Comparison of ENCODE assay signal across 1 cellular context in genomic region chr7:107017965-107018714, GRCh38.
TF ChIP-seq lines count a peak whose summit lies in the region.

No MANE protein-coding gene starts in this region.

TF ChIP-seq in K562, 482 proteins besides CTCF, POLR2A, EP300 and RAD21 (continued from another document and continues in another):
- no peak for TF ChIP-seq ZNF398 (CRISPR knock-in tag; IDR thresholded peaks at IDR 0.05)
- TF ChIP-seq CEBPZ (IDR thresholded peaks at IDR 0.05; ENCODE audit: borderline replicate concordance, low read depth, low read length) = no peak
- no peak; the same call in 1 of the 2 replicates for TF ChIP-seq JUN (IDR thresholded peaks at IDR 0.05; ENCODE audit: borderline replicate concordance, low read depth, low read length)
- no peak for TF ChIP-seq JUN (CRISPR knock-in tag; IDR thresholded peaks at IDR 0.05; ENCODE audit: borderline replicate concordance)
- TF ChIP-seq TEAD2 (tag; IDR thresholded peaks at IDR 0.05) = 0 out of 2 replicates have a peak, but pooled peaks have one; percentile 69
- TF ChIP-seq SRSF3 (IDR thresholded peaks at IDR 0.05; ENCODE audit: insufficient read depth, low read length) = no peak
- peak in 1 of 2 experiments; percentile 72; a peak in 1 of 4 replicates for TF ChIP-seq ZNF318 (IDR thresholded peaks at IDR 0.05; ENCODE audit: borderline replicate concordance in 1 of 2, low read depth in 1 of 2)
- TF ChIP-seq TCF7 (IDR thresholded peaks at IDR 0.05; ENCODE audit: borderline replicate concordance) = no peak
- TF ChIP-seq NR2F6 (CRISPR knock-in tag; IDR thresholded peaks at IDR 0.05) = no peak
- TF ChIP-seq NFXL1 (CRISPR knock-in tag; IDR thresholded peaks at IDR 0.05) = no peak
- no peak for TF ChIP-seq ZNF780A (CRISPR knock-in tag; IDR thresholded peaks at IDR 0.05)
- peak in 1 of 2 experiments; percentile 56; a peak in 1 of 4 replicates for TF ChIP-seq HDAC1 (IDR thresholded peaks at IDR 0.05)
- TF ChIP-seq GTF2A2 (tag; IDR thresholded peaks at IDR 0.05) = no peak
- TF ChIP-seq MTA3 (IDR thresholded peaks at IDR 0.05; ENCODE audit: borderline replicate concordance) = peak; percentile 53; the same call in 1 of the 2 replicates
- no peak for TF ChIP-seq ZBTB7A (IDR thresholded peaks at IDR 0.05; ENCODE audit: borderline replicate concordance, control insufficient read depth, low read depth, low read length)
- TF ChIP-seq ZNF449 (CRISPR knock-in tag; IDR thresholded peaks at IDR 0.05) = no peak
- TF ChIP-seq NR2C2 (CRISPR knock-in tag; IDR thresholded peaks at IDR 0.05) = no peak
- peak; percentile 85 for TF ChIP-seq NR2C2 (tag; IDR thresholded peaks at IDR 0.05)
- TF ChIP-seq TAF7 (tag; IDR thresholded peaks at IDR 0.05) = peak; percentile 18; the same call in 1 of the 2 replicates
- TF ChIP-seq TOE1 (IDR thresholded peaks at IDR 0.05; ENCODE audit: borderline replicate concordance) = peak; percentile 55; the same call in 1 of the 2 replicates
- TF ChIP-seq TOE1 (CRISPR knock-in tag; IDR thresholded peaks at IDR 0.05; ENCODE audit: borderline replicate concordance, low read depth) = no peak
- TF ChIP-seq CHAMP1 (IDR thresholded peaks at IDR 0.05) = 0 out of 2 replicates have a peak, but pooled peaks have one; percentile 44
- peak; percentile 80 for TF ChIP-seq ATF6 (CRISPR knock-in tag; IDR thresholded peaks at IDR 0.05)
- TF ChIP-seq FOXK1 (CRISPR knock-in tag; IDR thresholded peaks at IDR 0.05; ENCODE audit: borderline replicate concordance) = no peak
- no peak for TF ChIP-seq ZNF121 (CRISPR knock-in tag; conservative IDR thresholded peaks at IDR 0.05)
- TF ChIP-seq SMAD2 (IDR thresholded peaks at IDR 0.05; ENCODE audit: low read depth, low read length) = no peak
- no peak for TF ChIP-seq SRSF1 (IDR thresholded peaks at IDR 0.05; ENCODE audit: low read depth, low read length)
- peak; percentile 83 for TF ChIP-seq DPF2 (IDR thresholded peaks at IDR 0.05)
- TF ChIP-seq NRF1 (conservative IDR thresholded peaks at IDR 0.05 in 1 of 2, IDR thresholded peaks at IDR 0.05 in 1 of 2) = peak in 1 of 2 experiments; percentile 33; a peak in 2 of 4 replicates
- no peak for TF ChIP-seq NONO (IDR thresholded peaks at IDR 0.05; ENCODE audit: low read depth in 2 of 2, low read length in 1 of 2)
- TF ChIP-seq SAFB (IDR thresholded peaks at IDR 0.05; ENCODE audit: borderline replicate concordance, low read depth, low read length) = no peak
- TF ChIP-seq ATF7 (IDR thresholded peaks at IDR 0.05) = peak; percentile 95
- TF ChIP-seq PRDM10 (IDR thresholded peaks at IDR 0.05; ENCODE audit: partially characterized antibody) = no peak
